In the genomic region with DNA sequence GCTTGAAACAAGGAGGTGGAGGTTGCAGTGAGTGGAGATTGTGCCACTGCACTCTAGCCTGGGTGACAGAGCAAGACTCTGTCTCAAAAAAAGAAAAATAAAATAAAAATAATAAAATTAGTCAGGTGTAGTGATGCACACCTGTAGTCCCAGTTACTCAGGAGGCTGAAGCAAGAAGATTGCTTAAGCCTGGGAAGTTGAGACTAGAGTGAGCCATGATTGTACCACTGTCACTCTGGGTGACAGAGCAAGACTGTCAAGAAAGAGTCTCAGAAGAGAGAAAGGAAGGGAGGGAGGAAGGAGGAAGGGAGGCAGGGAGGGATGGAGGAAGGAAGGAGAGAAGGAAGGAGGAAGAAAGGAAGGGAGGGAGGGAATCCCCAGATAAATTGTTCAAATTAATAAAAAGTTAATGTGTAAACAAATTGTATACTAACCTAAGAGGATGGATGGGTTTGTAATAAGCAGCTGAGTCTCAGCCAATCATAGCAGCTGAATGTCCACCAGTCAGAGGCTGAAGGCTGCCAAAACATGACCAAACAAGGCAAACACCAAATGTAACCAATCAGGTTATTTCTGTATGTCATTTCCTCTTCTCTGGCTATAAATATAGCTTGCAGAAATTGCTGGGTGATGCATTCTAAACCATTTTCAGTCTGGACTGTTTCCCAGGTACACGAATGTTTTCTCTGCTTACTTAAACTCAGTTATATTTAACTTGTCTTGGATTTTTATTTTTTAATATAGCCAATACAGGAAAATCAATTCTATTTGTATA, we compare ENCODE assay signal across 1 cellular context.
TF ChIP-seq lines count a peak whose summit lies in the region.

No MANE protein-coding gene starts in this region.

TF ChIP-seq in IMR-90, 13 proteins besides CTCF, POLR2A, EP300 and RAD21:
- TF ChIP-seq CHD1 (IDR thresholded peaks at IDR 0.05; ENCODE audit: low read depth, low read length) = no peak
- no peak for TF ChIP-seq SMC3 (IDR thresholded peaks at IDR 0.05; ENCODE audit: low read depth, low read length)
